22 cellular contexts compared by ENCODE assay signal in genomic region chr17:21843951-21844590, GRCh38.
"Had no signal": no experiment of that assay in that cellular context is flagged by ENCODE, and none has a peak within 500 bp of the region (broad histone marks: within the 10 kb centered on the region; RNA-seq: fewer than 3 reads in every experiment).

No MANE protein-coding gene starts in this region.

- ATAC-seq: effector memory CD8-positive, alpha-beta T cell; gastrocnemius medialis; heart right ventricle; left colon; left ventricle myocardium superior; pancreas; right cardiac atrium; stimulated activated naive CD8-positive, alpha-beta T cell treated with anti-CD3 and anti-CD28 coated beads, Interleukin-15, Interleukin-2, amounts not matched to agents 100 U/mL and 50 U/mL, for 24 hours had no signal

- H3K4me2 ChIP-seq: smooth muscle cell had no signal

- H3K27ac ChIP-seq: epithelial cell of prostate, esophagus muscularis mucosa, gastrocnemius medialis, heart right ventricle, pancreas, thoracic aorta, transverse colon had no signal

- H3K4me1 Mint-ChIP-seq: naive B cell, nephron had no signal

- H3K4me1 ChIP-seq: gastrocnemius medialis, heart right ventricle, pancreas, transverse colon had no signal

- H3K27me3 Mint-ChIP-seq: effector memory CD8-positive, alpha-beta T cell; progenitor cell of endocrine pancreas had no signal

- H3K27ac Mint-ChIP-seq: dendritic cell treated with granulocyte-macrophage colony-stimulating factor and Interleukin-4, amounts not matched to agents 40 ng/mL and 50 ng/mL, for 4 days; naive B cell; nephron had no signal

- DNase-seq: effector memory CD8-positive, alpha-beta T cell; gastrocnemius medialis; heart right ventricle; hypothalamus; left colon; left ventricle myocardium superior; mesenchymal stem cell; naive B cell; occipital lobe; stimulated activated CD4-positive, alpha-beta T cell treated with anti-CD3 and anti-CD28 coated beads, Interleukin-2, amount 100 ng/mL, for 48 hours; stimulated activated naive CD8-positive, alpha-beta T cell treated with anti-CD3 and anti-CD28 coated beads, Interleukin-15, Interleukin-2, amounts not matched to agents 100 U/mL and 50 U/mL, for 24 hours; transverse colon had no signal

- H3K4me3 Mint-ChIP-seq: dendritic cell treated with granulocyte-macrophage colony-stimulating factor and Interleukin-4, amounts not matched to agents 40 ng/mL and 50 ng/mL, for 4 days; effector memory CD8-positive, alpha-beta T cell; nephron had no signal

- H3K9me3 ChIP-seq: gastrocnemius medialis, pancreas, thoracic aorta had no signal

- H3K36me3 ChIP-seq: gastrocnemius medialis, heart right ventricle, pancreas, thoracic aorta, transverse colon had no signal

- H3K4me3 ChIP-seq: heart right ventricle, lung, pancreas, smooth muscle cell, thoracic aorta had no signal
